In the genomic region with DNA sequence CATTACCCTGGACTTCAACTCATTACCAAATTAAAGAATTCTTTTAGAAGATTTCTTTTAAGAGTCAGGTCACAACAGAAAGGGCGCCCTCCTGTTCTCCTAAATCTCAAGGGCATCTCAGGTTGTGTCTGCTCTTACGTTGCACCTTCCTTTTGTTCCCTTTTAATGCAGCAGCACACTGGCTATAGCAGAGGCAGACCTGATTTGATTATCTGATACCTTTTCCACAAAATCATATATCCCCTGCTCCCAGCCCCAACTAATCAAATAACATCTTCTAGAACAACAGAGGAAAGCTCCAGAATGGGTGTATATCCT, we compare ENCODE assay signal across 25 cellular contexts. TPM values are rescaled to one million over a fixed set of nuclear protein-coding genes. Genes with fewer than 3 reads are reported as not detected.
DNase-seq lines count a peak whose midpoint lies in the region; ATAC-seq and TF ChIP-seq lines count a peak whose summit lies in the region.
"Had no signal": no experiment of that assay in that cellular context is flagged by ENCODE, and none has a peak within 500 bp of the region (broad histone marks: within the 10 kb centered on the region; RNA-seq: fewer than 3 reads in every experiment).

No MANE protein-coding gene starts in this region.

- H3K9me2 ChIP-seq in SU-DHL-6 (replicated peaks; ENCODE audit: insufficient read depth, low read length), result no peaks in the 10 kb centered on the region

- H3K36me3 Mint-ChIP-seq in activated T-cell treated with anti-CD3 and anti-CD28 coated beads, Interleukin-2, amount 50 U/mL, for 72 hours (ENCODE audit: insufficient read depth in 2 of 2), result peaks cover 13 to 15% of the 10 kb centered on the region in 2 donors
- peaks cover 65% of the 10 kb centered on the region for H3K36me3 Mint-ChIP-seq in stimulated activated memory B cell treated with anti-CD40 and anti-IgM and Interleukin-4, amounts not matched to agents 10 μg/mL and 1 μg/mL and 100 μg/mL, for 72 hours
- H3K36me3 Mint-ChIP-seq in immature natural killer cell, result peaks cover 9 to 16% (median 10%) of the 10 kb centered on the region in 3 donors

- no peaks in the 10 kb centered on the region for H3K79me2 ChIP-seq in SU-DHL-6 (ENCODE audit: insufficient read depth, low read length)

- ATAC-seq in activated T-cell treated with anti-CD3 and anti-CD28 coated beads, Interleukin-2, amount 50 U/mL, for 72 hours (replicated peaks in 1 of 2), result no peak
- no peak for ATAC-seq in stimulated activated memory B cell treated with anti-CD40 and anti-IgM and Interleukin-4, amounts not matched to agents 10 μg/mL and 1 μg/mL and 100 μg/mL, for 72 hours
- ATAC-seq: GM12878; naive thymus-derived CD4-positive, alpha-beta T cell; Right ventricle myocardium inferior had no signal

- no peak for TF ChIP-seq CTCF in SU-DHL-6 (IDR thresholded peaks at IDR 0.05; ENCODE audit: insufficient read depth, low read length, poor library complexity, severe bottlenecking)
- no peak for TF ChIP-seq CTCF in tibial nerve (IDR thresholded peaks at IDR 0.05)

- DNase-seq in activated T-cell treated with anti-CD3 and anti-CD28 coated beads, Interleukin-2, amount 50 U/mL, for 72 hours, result no peak
- DNase-seq in activated T-cell treated with anti-CD3 and anti-CD28 coated beads, Interleukin-2, amount 50 U/mL, for 48 hours, result no peak
- DNase-seq in immature natural killer cell, result no peak
- DNase-seq in AG08395 (ENCODE audit: low spot score), result no peak
- no peak for DNase-seq in tibial nerve (ENCODE audit: low spot score in 2 of 2)
- DNase-seq: ACHN; effector memory CD4-positive, alpha-beta T cell; KBM-7; kidney glomerular epithelial cell; mesenchymal stem cell; naive thymus-derived CD4-positive, alpha-beta T cell; NCI-H1694; NCI-H226; NCI-H82; OCI-M1; sigmoid colon; tibial artery had no signal

- H3K4me1 Mint-ChIP-seq in activated T-cell treated with anti-CD3 and anti-CD28 coated beads, Interleukin-2, amount 50 U/mL, for 72 hours (ENCODE audit: low read depth), result peaks cover 91% of the 10 kb centered on the region
- H3K4me1 Mint-ChIP-seq in stimulated activated memory B cell treated with anti-CD40 and anti-IgM and Interleukin-4, amounts not matched to agents 10 μg/mL and 1 μg/mL and 100 μg/mL, for 72 hours, result peaks cover 69% of the 10 kb centered on the region
- H3K4me1 Mint-ChIP-seq in immature natural killer cell, result peaks cover 40 to 64% of the 10 kb centered on the region in 2 donors
- H3K4me1 Mint-ChIP-seq: CD14-positive monocyte had no signal

- TF ChIP-seq POLR2A in tibial nerve (IDR thresholded peaks at IDR 0.05), result no peak

- no peaks in the 10 kb centered on the region for H4K20me1 ChIP-seq in SU-DHL-6 (ENCODE audit: low read depth, low read length)

- peak overlapping the region; percentile 98 for H3K27ac Mint-ChIP-seq in activated T-cell treated with anti-CD3 and anti-CD28 coated beads, Interleukin-2, amount 50 U/mL, for 72 hours
- peak overlapping the region; percentile 100 for H3K27ac Mint-ChIP-seq in stimulated activated memory B cell treated with anti-CD40 and anti-IgM and Interleukin-4, amounts not matched to agents 10 μg/mL and 1 μg/mL and 100 μg/mL, for 72 hours
- peak overlapping the region in 2 of 6 donors; percentile 67 to 89 for H3K27ac Mint-ChIP-seq in immature natural killer cell
- H3K27ac Mint-ChIP-seq: CD14-positive monocyte had no signal

- H3F3A ChIP-seq in SU-DHL-6 (ENCODE audit: insufficient read depth), result peaks cover 16% of the 10 kb centered on the region

- H3K36me3 ChIP-seq in SU-DHL-6 (ENCODE audit: low read length) (no peaks in the 10 kb centered on the region), tibial nerve (peaks cover 0 to 26% (median 0%) of the 10 kb centered on the region in 3 donors)

- H3K4me1 ChIP-seq in tibial nerve, result peaks cover 0 to 10% (median 2%) of the 10 kb centered on the region in 4 donors
- H3K4me1 ChIP-seq: sigmoid colon, tibial artery had no signal

- no peak overlapping the region for H3K9ac ChIP-seq in SU-DHL-6 (ENCODE audit: low read length)

- peaks cover 10% of the 10 kb centered on the region; the same call in 1 of the 2 replicates for H3K9me3 ChIP-seq in SU-DHL-6 (ENCODE audit: insufficient read depth, low read length)
- no peaks in the 10 kb centered on the region for H3K9me3 ChIP-seq in tibial nerve
- H3K9me3 ChIP-seq: esophagus muscularis mucosa, sigmoid colon, tibial artery had no signal

- H3K4me3 Mint-ChIP-seq in activated T-cell treated with anti-CD3 and anti-CD28 coated beads, Interleukin-2, amount 50 U/mL, for 72 hours, result peak overlapping the region; percentile 40 to 84
- no peak overlapping the region for H3K4me3 Mint-ChIP-seq in stimulated activated memory B cell treated with anti-CD40 and anti-IgM and Interleukin-4, amounts not matched to agents 10 μg/mL and 1 μg/mL and 100 μg/mL, for 72 hours
- no peak overlapping the region for H3K4me3 Mint-ChIP-seq in immature natural killer cell
- H3K4me3 Mint-ChIP-seq: CD14-positive monocyte; naive thymus-derived CD4-positive, alpha-beta T cell had no signal

- TF ChIP-seq EP300 in tibial nerve (IDR thresholded peaks at IDR 0.05), result no peak

- no peaks in the 10 kb centered on the region for H3K27me3 ChIP-seq in SU-DHL-6 (ENCODE audit: low read length)
- no peaks in the 10 kb centered on the region for H3K27me3 ChIP-seq in tibial nerve
- H3K27me3 ChIP-seq: esophagus muscularis mucosa, sigmoid colon, tibial artery had no signal

- H3K4me3 ChIP-seq in SU-DHL-6 (ENCODE audit: insufficient read depth, low read length, poor library complexity, severe bottlenecking) (no peak overlapping the region), tibial nerve (no peak overlapping the region)
- H3K4me3 ChIP-seq: esophagus muscularis mucosa, GM12878, sigmoid colon, tibial artery had no signal

- peak overlapping the region; percentile 73 for H2AFZ ChIP-seq in SU-DHL-6 (ENCODE audit: low read depth, low read length, severe bottlenecking)

- peak overlapping the region; percentile 56 for H3K4me2 ChIP-seq in SU-DHL-6 (ENCODE audit: low read depth, low read length, poor library complexity, severe bottlenecking)

- H3K27ac ChIP-seq in SU-DHL-6 (ENCODE audit: low read depth, low read length), result peak overlapping the region; percentile 89
- H3K27ac ChIP-seq in angular gyrus (ENCODE audit: low read depth, low read length), result peak overlapping the region; percentile 76
- no peak overlapping the region for H3K27ac ChIP-seq in tibial nerve
- H3K27ac ChIP-seq: esophagus muscularis mucosa, sigmoid colon, tibial artery had no signal

- H3K9me3 Mint-ChIP-seq in activated T-cell treated with anti-CD3 and anti-CD28 coated beads, Interleukin-2, amount 50 U/mL, for 72 hours, result peaks cover 0 to 6% of the 10 kb centered on the region in 2 donors
- H3K9me3 Mint-ChIP-seq in stimulated activated memory B cell treated with anti-CD40 and anti-IgM and Interleukin-4, amounts not matched to agents 10 μg/mL and 1 μg/mL and 100 μg/mL, for 72 hours, result peaks cover 1% of the 10 kb centered on the region
- H3K9me3 Mint-ChIP-seq in immature natural killer cell, result no peaks in the 10 kb centered on the region

- WGBS in tibial nerve, 2 donors, result 72 to 86% methylated on average over 2 of the region's 2 CpGs

- no peaks in the 10 kb centered on the region for H3K27me3 Mint-ChIP-seq in activated T-cell treated with anti-CD3 and anti-CD28 coated beads, Interleukin-2, amount 50 U/mL, for 72 hours (ENCODE audit: low read depth)
- H3K27me3 Mint-ChIP-seq in stimulated activated memory B cell treated with anti-CD40 and anti-IgM and Interleukin-4, amounts not matched to agents 10 μg/mL and 1 μg/mL and 100 μg/mL, for 72 hours, result no peaks in the 10 kb centered on the region
- peaks cover 0 to 5% (median 3%) of the 10 kb centered on the region in 3 donors for H3K27me3 Mint-ChIP-seq in immature natural killer cell (ENCODE audit: low read depth in 3 of 3)
- H3K27me3 Mint-ChIP-seq: naive thymus-derived CD4-positive, alpha-beta T cell had no signal

RNA-seq across cellular contexts. Expression of gene TIGIT, which starts 40.1 kb away (rescaled TPM):
- total RNA-seq in activated T-cell treated with anti-CD3 and anti-CD28 coated beads, Interleukin-2, amount 50 U/mL, for 72 hours, result 10 to 100 TPM; 77.2 to 80.2 TPM
- polyA plus RNA-seq in immature natural killer cell, result 10 to 100 TPM; 58.7 to 89.9 (median 87.3) TPM
- 1 to 10 TPM in 1 of 4 donors, under 1 TPM in 2, not detected in 1; 0.42 to 3.9 (median 0.60) TPM for total RNA-seq in tibial nerve
- total RNA-seq: osteocyte, Right ventricle myocardium inferior had no signal

Comparison
In these comparisons a context has a peak if more than half of its experiments do, and no peak if none do; other contexts are left out.
1. H3K4me3 Mint-ChIP-seq: peak in activated T-cell treated with anti-CD3 and anti-CD28 coated beads, Interleukin-2, amount 50 U/mL, for 72 hours (2 of 2); none in stimulated activated memory B cell treated with anti-CD40 and anti-IgM and Interleukin-4, amounts not matched to agents 10 μg/mL and 1 μg/mL and 100 μg/mL, for 72 hours (single experiment) and immature natural killer cell (0 of 5).
2. H3K27ac ChIP-seq: peak in SU-DHL-6 (single experiment) and angular gyrus (single experiment); none in tibial nerve (0 of 4).
3. RNA of gene TIGIT, which starts 40.1 kb away (total RNA-seq): 77.2 to 80.2 TPM in activated T-cell treated with anti-CD3 and anti-CD28 coated beads, Interleukin-2, amount 50 U/mL, for 72 hours; 0.42 to 3.9 TPM in tibial nerve; every median in the first group is over 10 times any median in the second.